ENCODE assay signal across 14 cellular contexts in genomic region chr12:51687142-51687935, GRCh38.
DNase-seq lines count a peak whose midpoint lies in the region; ATAC-seq and TF ChIP-seq lines count a peak whose summit lies in the region.
"Had no signal": no experiment of that assay in that cellular context is flagged by ENCODE, and none has a peak within 500 bp of the region (broad histone marks: within the 10 kb centered on the region; RNA-seq: fewer than 3 reads in every experiment).

No MANE protein-coding gene starts in this region.

- no peak for TF ChIP-seq CTCF in AG10803 (conservative IDR thresholded peaks at IDR 0.05; ENCODE audit: low read length)
- TF ChIP-seq CTCF in astrocyte of the spinal cord (IDR thresholded peaks at IDR 0.05; ENCODE audit: low read depth, low read length): no peak

- no peak overlapping the region for H3K4me3 ChIP-seq in AG10803 (ENCODE audit: low read length)
- H3K4me3 ChIP-seq in astrocyte of the spinal cord (ENCODE audit: low read depth, low read length): no peak overlapping the region
- H3K4me3 ChIP-seq: spleen, upper lobe of right lung had no signal

- ATAC-seq in HG03571 (IDR thresholded peaks at IDR 0.05; ENCODE audit: unreplicated experiment) (no peak), HG03460 (IDR thresholded peaks at IDR 0.05; ENCODE audit: unreplicated experiment) (no peak)
- ATAC-seq: activated CD4-positive, alpha-beta T cell treated with anti-CD3 and anti-CD28 coated beads for 36 hours; upper lobe of right lung had no signal

- in situ Hi-C loops in astrocyte of the spinal cord (cut with HindIII; ENCODE audit: low sequenced_read_pairs): no loop called here

- DNase-seq in AG10803 (ENCODE audit: low read depth) (peak; percentile 92), HuH-7 (ENCODE audit: low spot score) (peak; percentile 20), astrocyte of the spinal cord (ENCODE audit: low read depth, low spot score) (peak; percentile 33), iris pigment epithelial cell (ENCODE audit: low read depth) (peak; percentile 43), HPDE6-E6E7 (ENCODE audit: extremely low spot score) (no peak), NCI-H1417 (lab: John Stamatoyannopoulos, UW) (no peak)
- DNase-seq: activated CD4-positive, alpha-beta T cell treated with anti-CD3 and anti-CD28 coated beads for 36 hours; activated gamma-delta T cell; BE2C; NCI-H1436 treated with DMSO at 0.1 percent for 48 hours; spleen; upper lobe of right lung had no signal

Comparison
In these comparisons a context has a peak if more than half of its experiments do, and no peak if none do; other contexts are left out.
1. DNase-seq: peak in AG10803 (single experiment), HuH-7 (single experiment), astrocyte of the spinal cord (single experiment) and iris pigment epithelial cell (single experiment); none in HPDE6-E6E7 (single experiment) and NCI-H1417 (0 of 3).